ENCODE assay signal across 8 cellular contexts in genomic region chr22:17257578-17257977, GRCh38. TPM values are rescaled to one million over a fixed set of nuclear protein-coding genes. Genes with fewer than 3 reads are reported as not detected.
DNase-seq lines count a peak whose midpoint lies in the region; ATAC-seq, FAIRE-seq and TF ChIP-seq lines count a peak whose summit lies in the region.

No MANE protein-coding gene starts in this region.

- CTCF ChIA-PET in H1 (lab: Charles Lee; ENCODE audit: partially characterized antibody): interaction anchor here (0.9 to 3.4 kb wide), 12 partner anchors 8 to 244 kb away, joined by 3 to 14 read pairs (median 4); no protein-coding TSS in a partner anchor

- peak overlapping the region; percentile 62 for H3K18ac ChIP-seq in H1 (ENCODE audit: extremely low read depth, low read length)

- H3K14ac ChIP-seq in H1 (ENCODE audit: insufficient read length): no peak overlapping the region

- peak overlapping the region; percentile 68 for H3K4me3 Mint-ChIP-seq in type B pancreatic cell

- H3K9me3 ChIP-seq in HUES6 (ENCODE audit: control insufficient read depth, insufficient read depth, low read depth, low read length): no peaks in the 10 kb centered on the region
- no peaks in the 10 kb centered on the region for H3K9me3 ChIP-seq in H1 (ENCODE audit: insufficient read depth in 2 of 2, low read depth in 1 of 2, low read length in 1 of 2)

- H4K91ac ChIP-seq in H1 (replicated peaks; ENCODE audit: insufficient read length, low read length): peak overlapping the region; percentile 83

- 25% methylated on average over 3 of the region's 3 CpGs; no CpG with 5 or more reads in 1 of the 2 experiments for WGBS in H1 (ENCODE audit: extremely low coverage in 1 of 2, insufficient coverage in 1 of 2, insufficient read length in 1 of 2, insufficient replicate concordance in 2 of 2, low coverage in 1 of 2, low lambda C conversion rate in 2 of 2, missing lambda C conversion rate in 1 of 2), 2 experiments

- no peaks in the 10 kb centered on the region for H4K20me1 ChIP-seq in H1 (replicated peaks in 1 of 2; ENCODE audit: control insufficient read depth in 1 of 2, insufficient read depth in 2 of 2, low read length in 2 of 2)

- peak overlapping the region; percentile 30 for H4K5ac ChIP-seq in H1 (ENCODE audit: insufficient read length, low read depth, low read length)

- H3K23ac ChIP-seq in H1 (ENCODE audit: insufficient read length): no peak overlapping the region

- H2AFZ ChIP-seq in H1 (ENCODE audit: low read length): no peak overlapping the region

- peak overlapping the region; percentile 34 for H3K9ac ChIP-seq in HUES6 (ENCODE audit: low read length)
- H3K9ac ChIP-seq in H1 (replicated peaks in 1 of 4; ENCODE audit: extremely low read depth in 1 of 4, low read depth in 3 of 4, low read length in 3 of 4): peak overlapping the region in 2 of 4 experiments; percentile 49 to 55; a peak in 3 of 7 replicates

- peak overlapping the region; percentile 6 for H2BK120ac ChIP-seq in H1 (replicated peaks; ENCODE audit: low read depth, low read length)

- H2AK5ac ChIP-seq in H1 (ENCODE audit: low read depth, low read length): peak overlapping the region; percentile 75

- no peaks in the 10 kb centered on the region for H3K36me3 Mint-ChIP-seq in type B pancreatic cell

- H3K27ac Mint-ChIP-seq in type B pancreatic cell: peak overlapping the region; percentile 77

- no peaks in the 10 kb centered on the region for H3K79me1 ChIP-seq in H1 (ENCODE audit: low read depth, low read length)

- peaks cover 0 to 2% of the 10 kb centered on the region in 2 experiments; a peak in 1 of 4 replicates for H3K79me2 ChIP-seq in H1 (ENCODE audit: control insufficient read depth in 1 of 2, insufficient read depth in 2 of 2, low read length in 2 of 2)

- peak overlapping the region; percentile 34; the same call in 1 of the 2 replicates for H2BK15ac ChIP-seq in H1 (ENCODE audit: low read length)

- H2BK5ac ChIP-seq in H1 (ENCODE audit: low read depth, low read length): peak overlapping the region; percentile 97

- POLR2A ChIA-PET in H1 (lab: Charles Lee; ENCODE audit: partially characterized antibody): interaction anchor here (0.6 to 7.0 kb wide), 18 partner anchors 9 to 226 kb away, joined by 3 to 72 read pairs (median 6); partner anchors contain the start of gene CECR2

- TF ChIP-seq POLR2A in H1 (IDR thresholded peaks at IDR 0.05; ENCODE audit: control extremely low read depth in 1 of 2, low read depth in 2 of 2, low read length in 2 of 2): no peak

- H3K27me3 ChIP-seq in HUES6 (ENCODE audit: control insufficient read depth, insufficient read depth, low read length) (no peaks in the 10 kb centered on the region), H1 (replicated peaks in 1 of 4; ENCODE audit: control insufficient read depth in 3 of 4, extremely low read depth in 1 of 4, insufficient read depth in 3 of 4, low read length in 3 of 4) (no peaks in the 10 kb centered on the region)

- H3K27ac ChIP-seq in HUES6 (ENCODE audit: low read depth, low read length) (peak overlapping the region; percentile 33), H1 (ENCODE audit: low read depth, low read length) (peak overlapping the region; percentile 77; the same call in 1 of the 2 replicates)

- peak overlapping the region; percentile 99 for H2BK12ac ChIP-seq in H1 (ENCODE audit: low read depth, low read length)

- peaks cover 2% of the 10 kb centered on the region; the same call in 1 of the 2 replicates for H3K23me2 ChIP-seq in H1 (ENCODE audit: low read depth, low read length)

- H3K4me2 ChIP-seq in H1 (ENCODE audit: insufficient read depth in 1 of 2, low read depth in 2 of 2, low read length in 2 of 2): peak overlapping the region; percentile 60 to 78

- peak; percentile 44 for ATAC-seq in GM21390 (IDR thresholded peaks at IDR 0.05; ENCODE audit: unreplicated experiment)

- peak overlapping the region; percentile 41 for H3K4me3 ChIP-seq in GM12865 (ENCODE audit: low read depth, low read length)
- H3K4me3 ChIP-seq in HUES6 (ENCODE audit: low read depth, low read length): peak overlapping the region; percentile 38; the same call in 1 of the 2 replicates
- H3K4me3 ChIP-seq in H1 (ENCODE audit: extremely low read depth in 1 of 4, insufficient read depth in 2 of 4, low read depth in 3 of 4, low read length in 4 of 4): peak overlapping the region in 3 of 4 experiments; percentile 2 to 40 (median 8); a peak in 4 of 8 replicates

- H3K56ac ChIP-seq in H1 (replicated peaks; ENCODE audit: insufficient read length, low read depth, low read length): no peak overlapping the region

- no peak overlapping the region for H4K8ac ChIP-seq in H1 (ENCODE audit: extremely low read depth, insufficient read depth, low read length)

- H3K4me1 ChIP-seq in HUES6 (ENCODE audit: control insufficient read depth, insufficient read depth, low read length) (peaks cover 48% of the 10 kb centered on the region), H1 (replicated peaks in 1 of 4; ENCODE audit: control insufficient read depth in 3 of 4, insufficient read depth in 4 of 4, low read length in 3 of 4) (peaks cover 26 to 42% (median 32%) of the 10 kb centered on the region in 4 experiments)

- H3K4me1 Mint-ChIP-seq in type B pancreatic cell (ENCODE audit: unreplicated experiment): peaks cover 37% of the 10 kb centered on the region

- TF ChIP-seq CTCF in GM12865 (IDR thresholded peaks at IDR 0.05; ENCODE audit: insufficient read depth, low read depth, low read length, missing control alignments): no peak
- TF ChIP-seq CTCF in H1 (IDR thresholded peaks at IDR 0.05; ENCODE audit: control extremely low read depth in 1 of 3, insufficient read depth in 1 of 3, low read depth in 1 of 3, low read length in 3 of 3): no peak
- TF ChIP-seq CTCF in type B pancreatic cell (conservative IDR thresholded peaks at IDR 0.05): no peak

- no peak overlapping the region for H3K4ac ChIP-seq in H1 (replicated peaks; ENCODE audit: insufficient read length, low read depth, low read length)

- no peak for TF ChIP-seq RAD21 in H1 (IDR thresholded peaks at IDR 0.05 in 1 of 2, conservative IDR thresholded peaks at IDR 0.05 in 1 of 2; ENCODE audit: low read depth in 2 of 2, low read length in 2 of 2)

- peak overlapping the region; percentile 92 for H2BK20ac ChIP-seq in H1 (ENCODE audit: low read length)

- peak; percentile 28 for FAIRE-seq in H1 (lab: Jason Lieb, UNC)

- H3K36me3 ChIP-seq in HUES6 (ENCODE audit: control insufficient read depth, insufficient read depth, low read length) (no peaks in the 10 kb centered on the region), H1 (ENCODE audit: control insufficient read depth in 2 of 4, insufficient read depth in 4 of 4, low read length in 3 of 4) (no peaks in the 10 kb centered on the region)

- H3K9me3 Mint-ChIP-seq in type B pancreatic cell: no peaks in the 10 kb centered on the region

- no peaks in the 10 kb centered on the region for H3K27me3 Mint-ChIP-seq in type B pancreatic cell

- DNase-seq in GM12865 (ENCODE audit: low read depth) (peak; percentile 89), H1 (ENCODE audit: low read depth in 1 of 2, low spot score in 2 of 2) (no peak), type B pancreatic cell (ENCODE audit: extremely low spot score, unreplicated experiment) (no peak), iPS-NIHi11 (ENCODE audit: low spot score) (no peak)
- DNase-seq in stimulated activated CD4-positive, alpha-beta T cell treated with anti-CD3 and anti-CD28 coated beads, Interleukin-2, amount 100 ng/mL, for 24 hours: no peak
- no peak for DNase-seq in stimulated activated CD4-positive, alpha-beta T cell treated with anti-CD3 and anti-CD28 coated beads, Interleukin-4, amount 100 ng/mL, for 1 hour

- no peak for TF ChIP-seq EP300 in H1 (IDR thresholded peaks at IDR 0.05; ENCODE audit: borderline replicate concordance in 1 of 2, low read depth in 2 of 2, low read length in 2 of 2)

TF ChIP-seq in H1, 55 proteins besides CTCF, POLR2A, EP300 and RAD21:
- TF ChIP-seq SUZ12 (IDR thresholded peaks at IDR 0.05; ENCODE audit: low read length) (no peak), SAP30 (IDR thresholded peaks at IDR 0.05; ENCODE audit: insufficient read depth, insufficient replicate concordance, low read length) (no peak), POLR2AphosphoS5 (IDR thresholded peaks at IDR 0.05; ENCODE audit: low read depth, low read length) (no peak), CBX8 (IDR thresholded peaks at IDR 0.05; ENCODE audit: borderline replicate concordance, low read depth, low read length) (no peak), PHF8 (conservative IDR thresholded peaks at IDR 0.05; ENCODE audit: low read depth, low read length) (no peak)

RNA-seq across cellular contexts. Expression of gene ADA2, which starts 38.3 kb away (rescaled TPM):
- 31.5 and 35.6 TPM in 2 replicates for total RNA-seq in H1 (2021; fragmentation: NEBNext Ultra II Directional; extraction: Animal tissue kit (Norgen Biotek cat#: 25700))
- polyA plus RNA-seq in H1 (2011; rRNA removed): 42.2 and 47.9 TPM in 2 replicates
- polyA plus RNA-seq in H1 (2011; cell fraction: cytosol; rRNA removed): 21.6 TPM
- 29.1 TPM for polyA plus RNA-seq in H1 (2011; cell fraction: nucleus; rRNA removed)
- 26.6 to 35.8 TPM (median 31.6 TPM) in 4 replicates for polyA plus RNA-seq in H1 (2012, experiment 1 of 2)
- 26.0 TPM for polyA plus RNA-seq in H1 (2012, experiment 2 of 2)
- polyA plus RNA-seq in H1 (2013, experiment 1 of 2): 23.4 TPM
- polyA plus RNA-seq in H1 (2013, experiment 2 of 2): 23.6 TPM
- 27.1 and 28.3 TPM in 2 replicates for polyA minus RNA-seq in H1 (2011; rRNA and poly(A)+ RNA removed)
- polyA minus RNA-seq in H1 (2011; cell fraction: cytosol; rRNA and poly(A)+ RNA removed): 15.7 TPM
- 14.6 TPM for polyA minus RNA-seq in H1 (2011; cell fraction: nucleus; rRNA and poly(A)+ RNA removed)
- total RNA-seq in type B pancreatic cell (ENCODE audit: low replicate concordance): 22.2 and 25.8 TPM in 2 replicates
